9 cellular contexts compared by ENCODE assay signal in the genomic region with DNA sequence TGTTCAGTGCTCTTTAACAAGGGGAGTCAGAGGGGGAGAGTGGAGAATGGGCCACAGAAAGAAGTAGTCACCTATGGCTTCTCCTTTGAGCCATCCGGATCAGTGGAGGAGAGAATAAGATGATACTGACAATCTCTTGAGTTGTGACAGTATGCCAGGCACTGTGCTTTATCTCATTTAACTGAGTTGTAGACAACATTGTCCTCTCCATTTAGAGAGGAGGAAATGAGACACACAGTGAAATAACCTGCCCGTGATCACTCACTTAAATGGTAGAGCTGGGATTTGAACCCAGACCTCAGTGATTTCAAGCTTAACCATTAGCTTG. TPM values are rescaled to one million over a fixed set of nuclear protein-coding genes. Genes with fewer than 3 reads are reported as not detected.
DNase-seq lines count a peak whose midpoint lies in the region; ATAC-seq and TF ChIP-seq lines count a peak whose summit lies in the region.
"Had no signal": no experiment of that assay in that cellular context is flagged by ENCODE, and none has a peak within 500 bp of the region (broad histone marks: within the 10 kb centered on the region; RNA-seq: fewer than 3 reads in every experiment).

No MANE protein-coding gene starts in this region.

- peak overlapping the region; percentile 99 for H3K27ac Mint-ChIP-seq in activated T-helper 17 cell treated with anti-CD3 and anti-CD28 coated beads, Interleukin-2, amount 50 U/mL, for 72 hours

- DNase-seq in left ventricle myocardium inferior (no peak), Right ventricle myocardium superior (no peak), uterus (no peak), NCI-H446 (lab: John Stamatoyannopoulos, UW) (no peak), RWPE1 (ENCODE audit: low spot score) (no peak)

- H3K36me3 Mint-ChIP-seq in activated T-helper 17 cell treated with anti-CD3 and anti-CD28 coated beads, Interleukin-2, amount 50 U/mL, for 72 hours (ENCODE audit: low read depth), result no peaks in the 10 kb centered on the region

- H3K4me1 Mint-ChIP-seq in activated T-helper 17 cell treated with anti-CD3 and anti-CD28 coated beads, Interleukin-2, amount 50 U/mL, for 72 hours, result peaks cover 13% of the 10 kb centered on the region

- POLR2A ChIA-PET in RWPE1 (lab: Yijun Ruan, JAX; ENCODE audit: low non-redundant PET), result no interaction called here

- no peaks in the 10 kb centered on the region for H3K27me3 ChIP-seq in left ventricle myocardium inferior (ENCODE audit: low read depth)
- H3K27me3 ChIP-seq in mucosa of rectum (ENCODE audit: control insufficient read depth in 2 of 2, insufficient read depth in 2 of 2, low read length in 2 of 2), result no peaks in the 10 kb centered on the region
- H3K27me3 ChIP-seq in uterus, result no peaks in the 10 kb centered on the region

- TF ChIP-seq POLR2A in uterus (IDR thresholded peaks at IDR 0.05), result no peak

- TF ChIP-seq CTCF in left ventricle myocardium inferior (IDR thresholded peaks at IDR 0.05; ENCODE audit: borderline replicate concordance), result no peak
- TF ChIP-seq CTCF in uterus (IDR thresholded peaks at IDR 0.05), result no peak
- no peak for TF ChIP-seq CTCF in RWPE1 (conservative IDR thresholded peaks at IDR 0.05; ENCODE audit: low read depth)

- H3K9me3 ChIP-seq in left ventricle myocardium inferior (replicated peaks) (no peaks in the 10 kb centered on the region), mucosa of rectum (ENCODE audit: control insufficient read depth in 2 of 2, low read length in 2 of 2) (no peaks in the 10 kb centered on the region), uterus (no peaks in the 10 kb centered on the region)

- peak overlapping the region; percentile 95 for H3K27ac ChIP-seq in left ventricle myocardium inferior (replicated peaks)
- H3K27ac ChIP-seq in mucosa of rectum (ENCODE audit: low read depth in 2 of 2, low read length in 2 of 2), result peak overlapping the region; percentile 53 to 69
- H3K27ac ChIP-seq in uterus, result peak overlapping the region; percentile 96 to 97
- no peak overlapping the region for H3K27ac ChIP-seq in RWPE1

- no peak overlapping the region for H3K4me3 ChIP-seq in left ventricle myocardium inferior
- no peak overlapping the region for H3K4me3 ChIP-seq in mucosa of rectum (ENCODE audit: low read length in 2 of 2)
- H3K4me3 ChIP-seq in uterus, result no peak overlapping the region

- H3K36me3 ChIP-seq in left ventricle myocardium inferior (no peaks in the 10 kb centered on the region), mucosa of rectum (ENCODE audit: control insufficient read depth in 2 of 2, insufficient read depth in 2 of 2, low read length in 2 of 2) (no peaks in the 10 kb centered on the region), uterus (no peaks in the 10 kb centered on the region)

- no peaks in the 10 kb centered on the region for H3K27me3 Mint-ChIP-seq in activated T-helper 17 cell treated with anti-CD3 and anti-CD28 coated beads, Interleukin-2, amount 50 U/mL, for 72 hours

- peak overlapping the region; percentile 10 to 92 for H3K9ac ChIP-seq in mucosa of rectum (ENCODE audit: low read depth in 1 of 2, low read length in 2 of 2)

- peaks cover 41% of the 10 kb centered on the region for H3K4me1 ChIP-seq in left ventricle myocardium inferior
- H3K4me1 ChIP-seq in mucosa of rectum (ENCODE audit: control insufficient read depth in 2 of 2, insufficient read depth in 2 of 2, low read length in 2 of 2), result peaks cover 30 to 34% of the 10 kb centered on the region in 2 donors
- H3K4me1 ChIP-seq in uterus, result peaks cover 0 to 3% of the 10 kb centered on the region in 2 donors

- H3K9me3 Mint-ChIP-seq in activated T-helper 17 cell treated with anti-CD3 and anti-CD28 coated beads, Interleukin-2, amount 50 U/mL, for 72 hours, result no peaks in the 10 kb centered on the region

- CTCF ChIA-PET in RWPE1 (lab: Yijun Ruan, JAX), result interaction anchor here (0.6 to 1.2 kb wide), 8 partner anchors 46 to 537 kb away, joined by 3 to 5 read pairs (median 3); no protein-coding TSS in a partner anchor

- intact Hi-C loops in left ventricle myocardium inferior (cut with micrococcal nuclease), result loop anchor here (5.0 kb wide), 1 partner anchor 186 kb away; a partner anchor contains a TSS
- intact Hi-C loops in Right ventricle myocardium superior (cut with DNase I), result loop anchor here (5.0 to 10.0 kb wide), 3 partner anchors 103 to 233 kb away; a partner anchor contains a TSS
- intact Hi-C loops in uterus (cut with DNase I; ENCODE audit: low total_unique reads), result no loop called here

- peak overlapping the region; percentile 99 for H3K4me3 Mint-ChIP-seq in activated T-helper 17 cell treated with anti-CD3 and anti-CD28 coated beads, Interleukin-2, amount 50 U/mL, for 72 hours

- no peak for ATAC-seq in Right ventricle myocardium superior (ENCODE audit: poor library complexity)
- no peak for ATAC-seq in activated T-helper 17 cell treated with anti-CD3 and anti-CD28 coated beads, Interleukin-2, amount 50 U/mL, for 72 hours (replicated peaks)
- ATAC-seq in HG02840 (IDR thresholded peaks at IDR 0.05; ENCODE audit: low FRiP score, unreplicated experiment), result no peak

RNA-seq across cellular contexts. Expression of a gene that starts 17.8 kb away (rescaled TPM):
- total RNA-seq in left ventricle myocardium inferior (22.1 TPM), Right ventricle myocardium superior (26.4 TPM), uterus (10 to 100 TPM; 17.4 to 82.0 (median 35.5) TPM)
- 10 to 100 TPM; 22.5 to 29.0 TPM for total RNA-seq in activated T-helper 17 cell treated with anti-CD3 and anti-CD28 coated beads, Interleukin-2, amount 50 U/mL, for 72 hours

RNA-seq across cellular contexts. Expression of a gene that starts 25.9 kb away (rescaled TPM):
- 0.08 TPM for total RNA-seq in left ventricle myocardium inferior
- not detected for total RNA-seq in Right ventricle myocardium superior
- not detected for total RNA-seq in activated T-helper 17 cell treated with anti-CD3 and anti-CD28 coated beads, Interleukin-2, amount 50 U/mL, for 72 hours
- not detected for total RNA-seq in uterus
- total RNA-seq: fibroblast of villous mesenchyme had no signal
